Comparison of ENCODE assay signal across 18 cellular contexts in the genomic region with DNA sequence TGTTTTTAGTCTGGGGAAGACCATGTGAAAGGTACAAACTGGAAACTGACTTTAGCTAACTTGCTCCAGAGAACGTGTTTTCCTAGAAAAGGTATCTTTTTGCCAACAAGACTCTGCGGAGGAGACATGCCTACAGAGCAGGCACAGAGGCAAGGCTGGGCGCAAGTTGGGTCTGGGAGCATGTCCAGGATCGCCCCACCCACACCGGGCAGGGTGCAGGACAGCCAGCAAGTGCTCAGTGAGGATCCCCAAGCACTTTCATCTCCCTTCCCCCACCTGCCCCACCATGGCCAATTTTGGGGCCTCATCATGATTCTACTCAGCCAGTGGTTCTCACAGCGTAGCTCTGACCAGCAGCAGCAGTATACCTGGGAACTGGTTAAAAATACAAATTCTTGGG. TPM values are rescaled to one million over a fixed set of nuclear protein-coding genes. Genes with fewer than 3 reads are reported as not detected.
DNase-seq lines count a peak whose midpoint lies in the region; ATAC-seq and TF ChIP-seq lines count a peak whose summit lies in the region.
"Had no signal": no experiment of that assay in that cellular context is flagged by ENCODE, and none has a peak within 500 bp of the region (broad histone marks: within the 10 kb centered on the region; RNA-seq: fewer than 3 reads in every experiment).

No MANE protein-coding gene starts in this region.

- H3K9me3 ChIP-seq in spleen, result no peaks in the 10 kb centered on the region
- H3K9me3 ChIP-seq: BLaER1 had no signal

- no peak for TF ChIP-seq POLR2A in spleen (IDR thresholded peaks at IDR 0.05)

- no peak overlapping the region for H3K4me3 ChIP-seq in spleen
- H3K4me3 ChIP-seq: BLaER1, GM23338 had no signal

- H3K27ac ChIP-seq in spleen, result no peak overlapping the region
- H3K27ac ChIP-seq: BLaER1, HL-60 had no signal

- 94 to 98% (median 96%) methylated on average over 6 of the region's 6 CpGs for WGBS in spleen, 5 donors

- intact Hi-C loops in Right ventricle myocardium superior (cut with DNase I) (no loop called here), left ventricle myocardium superior (cut with micrococcal nuclease) (no loop called here), spleen (cut with DNase I; ENCODE audit: low total_unique reads) (no loop called here)

- H3K36me3 ChIP-seq in spleen, result peaks cover 0 to 100% (median 97%) of the 10 kb centered on the region in 6 donors

- ATAC-seq in activated naive CD4-positive, alpha-beta T cell treated with anti-CD3 and anti-CD28 coated beads, Interleukin-2, amount 50 U/mL, for 72 hours, result no peak
- ATAC-seq in Right ventricle myocardium superior (ENCODE audit: poor library complexity) (peak; percentile 63), left ventricle myocardium superior (peak; percentile 70)
- ATAC-seq: GM23338 had no signal

- DNase-seq in activated naive CD4-positive, alpha-beta T cell treated with anti-CD3 and anti-CD28 coated beads, Interleukin-2, amount 50 U/mL, for 72 hours (ENCODE audit: low spot score in 2 of 2), result no peak
- no peak for DNase-seq in activated naive CD4-positive, alpha-beta T cell (lab: John Stamatoyannopoulos, UW)
- DNase-seq in Right ventricle myocardium superior (no peak), left ventricle myocardium superior (peak; percentile 73), spleen (peak; percentile 10), DMS114 treated with DMSO at 0.1 percent for 48 hours (lab: John Stamatoyannopoulos, UW; ENCODE audit: unreplicated experiment) (no peak), osteocyte (ENCODE audit: extremely low spot score, unreplicated experiment) (no peak)
- DNase-seq in activated effector memory CD4-positive, alpha-beta T cell treated with anti-CD3 and anti-CD28 coated beads, Interleukin-2, amount 50 U/mL, for 16 hours, result no peak
- DNase-seq: 8988T, AML-193, Calu3, DMS 273 treated with DMSO at 0.1 percent for 48 hours, DMS79, H7 had no signal

- peaks cover 6 to 7% of the 10 kb centered on the region in 2 donors for H3K36me3 Mint-ChIP-seq in activated naive CD4-positive, alpha-beta T cell treated with anti-CD3 and anti-CD28 coated beads, Interleukin-2, amount 50 U/mL, for 72 hours
- H3K36me3 Mint-ChIP-seq in osteocyte (ENCODE audit: unreplicated experiment), result peaks cover 44% of the 10 kb centered on the region

- no peaks in the 10 kb centered on the region for H3K4me1 Mint-ChIP-seq in osteocyte (ENCODE audit: unreplicated experiment)
- H3K4me1 Mint-ChIP-seq: GM23338 had no signal

- no peaks in the 10 kb centered on the region for H3K9me3 Mint-ChIP-seq in activated naive CD4-positive, alpha-beta T cell treated with anti-CD3 and anti-CD28 coated beads, Interleukin-2, amount 50 U/mL, for 72 hours
- no peaks in the 10 kb centered on the region for H3K9me3 Mint-ChIP-seq in osteocyte (ENCODE audit: unreplicated experiment)
- H3K9me3 Mint-ChIP-seq: GM23338 had no signal

- no peaks in the 10 kb centered on the region for H3K4me1 ChIP-seq in spleen

- no peaks in the 10 kb centered on the region for H3K27me3 ChIP-seq in spleen (replicated peaks in 1 of 7)
- H3K27me3 ChIP-seq: BLaER1 had no signal

- H3K27me3 Mint-ChIP-seq in osteocyte (ENCODE audit: unreplicated experiment), result no peaks in the 10 kb centered on the region

- no peak overlapping the region for H3K4me3 Mint-ChIP-seq in osteocyte (ENCODE audit: unreplicated experiment)
- H3K4me3 Mint-ChIP-seq: GM23338 had no signal

- TF ChIP-seq CTCF in spleen (IDR thresholded peaks at IDR 0.05 in 8 of 11, conservative IDR thresholded peaks at IDR 0.05 in 3 of 11) (no peak), osteocyte (IDR thresholded peaks at IDR 0.05) (no peak)

- peak overlapping the region; percentile 52 to 79 for H3K27ac Mint-ChIP-seq in activated naive CD4-positive, alpha-beta T cell treated with anti-CD3 and anti-CD28 coated beads, Interleukin-2, amount 50 U/mL, for 72 hours
- no peak overlapping the region for H3K27ac Mint-ChIP-seq in osteocyte (ENCODE audit: unreplicated experiment)
- H3K27ac Mint-ChIP-seq: GM23338 had no signal

RNA-seq across cellular contexts. Expression of a gene that starts 18.2 kb away (rescaled TPM):
- 10 to 100 TPM in 1 of 2 donors, 1 to 10 TPM in 1; 4.6 to 18.6 TPM for total RNA-seq in activated naive CD4-positive, alpha-beta T cell treated with anti-CD3 and anti-CD28 coated beads, Interleukin-2, amount 50 U/mL, for 72 hours
- total RNA-seq in Right ventricle myocardium superior, result 110 TPM
- total RNA-seq in left ventricle myocardium superior, result 134 TPM
- total RNA-seq in spleen, result 10 to 100 TPM; 25.5 to 41.4 (median 31.5) TPM
- 10 to 100 TPM; 24.6 to 47.5 (median 41.6) TPM for polyA plus RNA-seq in spleen
- 16.1 and 19.1 TPM in 2 replicates for total RNA-seq in osteocyte

RNA-seq across cellular contexts. Expression of a gene that starts 25.5 kb away (rescaled TPM):
- total RNA-seq in activated naive CD4-positive, alpha-beta T cell treated with anti-CD3 and anti-CD28 coated beads, Interleukin-2, amount 50 U/mL, for 72 hours, result not detected
- total RNA-seq in Right ventricle myocardium superior (not detected), left ventricle myocardium superior (not detected), spleen (not detected), osteocyte (not detected in 2 replicates)
- polyA plus RNA-seq in spleen, result not detected
- total RNA-seq: G401, GM23338, H7 had no signal

RNA-seq across cellular contexts. Expression of a gene that starts 26.4 kb away (rescaled TPM):
- 10 to 100 TPM; 70.3 to 80.9 TPM for total RNA-seq in activated naive CD4-positive, alpha-beta T cell treated with anti-CD3 and anti-CD28 coated beads, Interleukin-2, amount 50 U/mL, for 72 hours
- total RNA-seq in Right ventricle myocardium superior (93.3 TPM), left ventricle myocardium superior (102 TPM), spleen (100 to 1,000 TPM in 1 of 7 donors, 10 to 100 TPM in 6; 47.2 to 117 (median 83.1) TPM), osteocyte (73.5 and 76.9 TPM in 2 replicates)
- 10 to 100 TPM; 26.6 to 53.4 (median 34.0) TPM for polyA plus RNA-seq in spleen

RNA-seq across cellular contexts. Expression of a gene that starts 26.6 kb away (rescaled TPM):
- 10 to 100 TPM; 23.7 to 42.0 TPM for total RNA-seq in activated naive CD4-positive, alpha-beta T cell treated with anti-CD3 and anti-CD28 coated beads, Interleukin-2, amount 50 U/mL, for 72 hours
- total RNA-seq in Right ventricle myocardium superior (42.1 TPM), left ventricle myocardium superior (50.9 TPM), spleen (10 to 100 TPM; 41.6 to 69.4 (median 58.9) TPM), osteocyte (50.3 and 50.8 TPM in 2 replicates)
- 10 to 100 TPM in 1 of 3 donors, 1 to 10 TPM in 2; 4.8 to 16.2 (median 5.5) TPM for polyA plus RNA-seq in spleen

RNA-seq across cellular contexts. Expression of a gene that starts 32.5 kb away (rescaled TPM):
- not detected for total RNA-seq in activated naive CD4-positive, alpha-beta T cell treated with anti-CD3 and anti-CD28 coated beads, Interleukin-2, amount 50 U/mL, for 72 hours
- total RNA-seq in Right ventricle myocardium superior (not detected), left ventricle myocardium superior (not detected), spleen (not detected), osteocyte (not detected in 2 replicates)
- polyA plus RNA-seq in spleen, result under 1 TPM in 1 of 3 donors, not detected in 2; 0.37 TPM
- total RNA-seq: Calu3, G401, GM23338, H7 had no signal
- polyA plus RNA-seq: GM23338 had no signal

Comparison
In these comparisons a context has a peak if more than half of its experiments do, and no peak if none do; other contexts are left out.
1. DNase-seq: peak in left ventricle myocardium superior (single experiment) and spleen (single experiment); none in activated naive CD4-positive, alpha-beta T cell treated with anti-CD3 and anti-CD28 coated beads, Interleukin-2, amount 50 U/mL, for 72 hours (0 of 2), activated naive CD4-positive, alpha-beta T cell (0 of 4), Right ventricle myocardium superior (single experiment), activated effector memory CD4-positive, alpha-beta T cell treated with anti-CD3 and anti-CD28 coated beads, Interleukin-2, amount 50 U/mL, for 16 hours (single experiment), DMS114 treated with DMSO at 0.1 percent for 48 hours (single experiment) and osteocyte (single experiment).
2. ATAC-seq: peak in Right ventricle myocardium superior (single experiment) and left ventricle myocardium superior (single experiment); none in activated naive CD4-positive, alpha-beta T cell treated with anti-CD3 and anti-CD28 coated beads, Interleukin-2, amount 50 U/mL, for 72 hours (0 of 2).